In the genomic region with DNA sequence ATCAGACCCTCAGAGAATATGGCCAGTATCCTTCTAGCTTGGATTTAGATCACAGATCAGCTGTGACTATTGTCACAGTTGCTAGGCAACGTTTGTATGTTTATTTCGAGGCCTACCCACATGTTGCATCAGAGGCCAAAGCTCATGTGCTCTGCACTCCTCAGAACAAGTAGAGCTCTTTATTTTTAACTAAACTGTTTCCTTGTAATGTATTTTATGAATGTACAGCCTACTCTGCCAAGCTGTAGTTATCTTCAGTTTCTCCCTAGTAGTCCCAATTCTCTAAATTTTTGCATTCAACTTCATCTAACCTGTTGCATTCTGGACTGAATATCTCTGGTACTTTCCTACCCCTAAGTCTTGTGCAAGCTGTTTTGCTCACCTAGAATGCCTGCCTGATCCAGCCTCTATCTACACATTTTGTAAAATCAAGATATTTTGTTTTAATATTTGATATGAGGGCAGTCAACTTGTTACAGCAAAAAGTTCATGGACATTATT, we compare ENCODE assay signal across 8 cellular contexts. TPM values are rescaled to one million over a fixed set of nuclear protein-coding genes. Genes with fewer than 3 reads are reported as not detected.
DNase-seq lines count a peak whose midpoint lies in the region; TF ChIP-seq lines count a peak whose summit lies in the region.

No MANE protein-coding gene starts in this region.

- H3K27me3 ChIP-seq in left ventricle myocardium inferior (ENCODE audit: low read depth) = no peaks in the 10 kb centered on the region
- H3K27me3 ChIP-seq in skeletal muscle tissue (ENCODE audit: control insufficient read depth in 3 of 3, insufficient read depth in 3 of 3, low read length in 3 of 3) = no peaks in the 10 kb centered on the region

- peak; percentile 4 for DNase-seq in stimulated activated CD4-positive, alpha-beta T cell treated with anti-CD3 and anti-CD28 coated beads, Interleukin-2, amount 100 ng/mL, for 4 hours (ENCODE audit: low read depth)
- no peak for DNase-seq in stimulated activated CD4-positive, alpha-beta T cell treated with anti-CD3 and anti-CD28 coated beads, Interleukin-12 subunit alpha, Interleukin-12 subunit beta, amount 100 ng/mL, for 4 hours
- DNase-seq in KBM-7 (peak; percentile 62), left ventricle myocardium inferior (no peak), cortex of kidney (lab: John Stamatoyannopoulos, UW) (no peak), A172 (ENCODE audit: low spot score) (no peak)
- DNase-seq in activated T-helper 9 cell treated with anti-CD3 and anti-CD28 coated beads, Interleukin-2, amount 50 U/mL, for 16 hours (ENCODE audit: low read depth) = peak; percentile 3

- H3K9ac ChIP-seq in skeletal muscle tissue (ENCODE audit: low read depth in 1 of 3, low read length in 3 of 3) = peak overlapping the region in 2 of 3 donors; percentile 6 to 46

- H3K36me3 ChIP-seq in left ventricle myocardium inferior (no peaks in the 10 kb centered on the region), skeletal muscle tissue (ENCODE audit: control insufficient read depth in 3 of 3, insufficient read depth in 3 of 3, low read length in 3 of 3) (no peaks in the 10 kb centered on the region)

- H3K4me3 ChIP-seq in left ventricle myocardium inferior = no peak overlapping the region
- H3K4me3 ChIP-seq in skeletal muscle tissue (ENCODE audit: low read length in 3 of 3) = no peak overlapping the region

- H3K4me1 ChIP-seq in left ventricle myocardium inferior (peaks cover 100% of the 10 kb centered on the region), skeletal muscle tissue (ENCODE audit: control insufficient read depth in 3 of 3, insufficient read depth in 3 of 3, low read length in 3 of 3) (peaks cover 26 to 51% (median 47%) of the 10 kb centered on the region in 3 donors)

- in situ Hi-C loops in KBM-7 (cut with MboI; ENCODE audit: low pct_unique_long_range_greater_than_20kb, low sequenced_read_pairs) = no loop called here

- no peaks in the 10 kb centered on the region for H3K9me3 ChIP-seq in left ventricle myocardium inferior (replicated peaks)
- H3K9me3 ChIP-seq in skeletal muscle tissue (ENCODE audit: control insufficient read depth in 3 of 3, low read length in 3 of 3) = no peaks in the 10 kb centered on the region

- TF ChIP-seq CTCF in left ventricle myocardium inferior (IDR thresholded peaks at IDR 0.05; ENCODE audit: borderline replicate concordance) = no peak

- intact Hi-C loops in left ventricle myocardium inferior (cut with micrococcal nuclease) = no loop called here

- peak overlapping the region; percentile 97 for H3K27ac ChIP-seq in left ventricle myocardium inferior (replicated peaks)
- peak overlapping the region; percentile 75 for H3K27ac ChIP-seq in skeletal muscle tissue (ENCODE audit: low read depth, low read length)

RNA-seq across cellular contexts. Expression of gene CAST, which starts 52.8 kb away (rescaled TPM):
- total RNA-seq in left ventricle myocardium inferior (649 TPM), skeletal muscle tissue (87.2 TPM)
- 166 and 225 TPM in 2 replicates for total RNA-seq in A172 (2014; rRNA removed; shearing (Covaris generic))

Comparison
In these comparisons a context has a peak if more than half of its experiments do, and no peak if none do; other contexts are left out.
1. DNase-seq: peak in stimulated activated CD4-positive, alpha-beta T cell treated with anti-CD3 and anti-CD28 coated beads, Interleukin-2, amount 100 ng/mL, for 4 hours (single experiment), KBM-7 (single experiment) and activated T-helper 9 cell treated with anti-CD3 and anti-CD28 coated beads, Interleukin-2, amount 50 U/mL, for 16 hours (single experiment); none in stimulated activated CD4-positive, alpha-beta T cell treated with anti-CD3 and anti-CD28 coated beads, Interleukin-12 subunit alpha, Interleukin-12 subunit beta, amount 100 ng/mL, for 4 hours (single experiment), left ventricle myocardium inferior (single experiment), cortex of kidney (single experiment) and A172 (single experiment).